Comparison of ENCODE assay signal across 30 cellular contexts in the genomic region with DNA sequence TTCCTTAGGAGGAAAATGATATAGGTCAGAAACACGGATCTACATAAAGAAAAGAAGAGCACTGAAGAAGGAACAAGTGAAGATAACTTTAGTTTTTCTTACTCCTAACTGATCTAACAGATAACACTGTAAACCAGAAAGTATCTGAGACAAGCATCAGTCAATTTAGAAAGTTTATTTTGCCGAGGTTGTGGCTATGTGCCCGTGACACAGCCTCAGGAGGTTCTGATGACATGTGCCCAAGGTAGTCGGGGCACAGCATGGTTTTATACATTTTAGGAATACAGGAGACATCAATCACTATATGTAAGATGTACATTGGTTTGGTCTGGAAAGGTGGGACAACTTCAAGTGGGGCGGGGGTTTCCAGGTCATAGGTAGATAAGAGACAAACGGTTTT. TPM values are rescaled to one million over a fixed set of nuclear protein-coding genes. Genes with fewer than 3 reads are reported as not detected.
"Had no signal": no experiment of that assay in that cellular context is flagged by ENCODE, and none has a peak within 500 bp of the region (broad histone marks: within the 10 kb centered on the region; RNA-seq: fewer than 3 reads in every experiment).

No MANE protein-coding gene starts in this region.

- H3K4me1 ChIP-seq: colonic mucosa, esophagus muscularis mucosa, esophagus squamous epithelium, foreskin keratinocyte, gastrocnemius medialis, gastroesophageal sphincter, heart left ventricle had no signal

- H3K9me3 Mint-ChIP-seq: effector memory CD8-positive, alpha-beta T cell had no signal

- H3K4me3 Mint-ChIP-seq: dendritic cell treated with granulocyte-macrophage colony-stimulating factor and Interleukin-4, amounts not matched to agents 40 ng/mL and 50 ng/mL, for 4 days; effector memory CD8-positive, alpha-beta T cell; endodermal cell had no signal

- FAIRE-seq: colon, endometrium, endothelial cell of umbilical vein, frontal cortex had no signal

- H3K4me3 ChIP-seq: colonic mucosa, coronary artery, dorsolateral prefrontal cortex, esophagus muscularis mucosa, esophagus squamous epithelium, gastrocnemius medialis, gastroesophageal sphincter, heart left ventricle, heart right ventricle had no signal

- H3K27me3 ChIP-seq: colonic mucosa, dorsolateral prefrontal cortex, esophagus muscularis mucosa, esophagus squamous epithelium, foreskin keratinocyte, gastrocnemius medialis, gastroesophageal sphincter, heart left ventricle, heart right ventricle had no signal

- ATAC-seq: effector memory CD8-positive, alpha-beta T cell; esophagus mucosa; foreskin keratinocyte; gastrocnemius medialis; gastroesophageal sphincter; heart left ventricle; heart right ventricle had no signal

- H3K27ac ChIP-seq: colonic mucosa, coronary artery, dorsolateral prefrontal cortex, epithelial cell of prostate, esophagus muscularis mucosa, esophagus squamous epithelium, foreskin keratinocyte, gastrocnemius medialis, gastroesophageal sphincter, heart left ventricle, heart right ventricle had no signal

- H3K36me3 ChIP-seq: colonic mucosa, esophagus muscularis mucosa, esophagus squamous epithelium, gastrocnemius medialis, gastroesophageal sphincter, heart left ventricle had no signal

- H3K27me3 Mint-ChIP-seq: dendritic cell treated with granulocyte-macrophage colony-stimulating factor and Interleukin-4, amounts not matched to agents 40 ng/mL and 50 ng/mL, for 4 days; effector memory CD8-positive, alpha-beta T cell had no signal

- H3K4me1 Mint-ChIP-seq: endodermal cell had no signal

- H3K27ac Mint-ChIP-seq: dendritic cell treated with granulocyte-macrophage colony-stimulating factor and Interleukin-4, amounts not matched to agents 40 ng/mL and 50 ng/mL, for 4 days; effector memory CD8-positive, alpha-beta T cell; endodermal cell had no signal

- H3K9me3 ChIP-seq: colonic mucosa, esophagus muscularis mucosa, esophagus squamous epithelium, gastrocnemius medialis, gastroesophageal sphincter, heart right ventricle had no signal

- DNase-seq: colonic mucosa; cortex of kidney; dermis blood vessel endothelial cell; dorsolateral prefrontal cortex; effector CD4-positive, alpha-beta T cell; effector CD8-positive, alpha-beta T cell; effector memory CD4-positive, alpha-beta T cell; effector memory CD8-positive, alpha-beta T cell; endodermal cell; erythroblast; esophagus squamous epithelium; foreskin fibroblast; foreskin keratinocyte; foreskin melanocyte; gastrocnemius medialis; glutamatergic neuron; head of caudate nucleus; heart left ventricle; heart right ventricle had no signal

RNA-seq across cellular contexts. Expression of a gene that starts 23.1 kb away (rescaled TPM):
- total RNA-seq: epithelial cell of proximal tubule, esophagus mucosa, esophagus squamous epithelium, gastrocnemius medialis, gastroesophageal sphincter had no signal
